ENCODE assay signal across 1 cellular context in the genomic region with DNA sequence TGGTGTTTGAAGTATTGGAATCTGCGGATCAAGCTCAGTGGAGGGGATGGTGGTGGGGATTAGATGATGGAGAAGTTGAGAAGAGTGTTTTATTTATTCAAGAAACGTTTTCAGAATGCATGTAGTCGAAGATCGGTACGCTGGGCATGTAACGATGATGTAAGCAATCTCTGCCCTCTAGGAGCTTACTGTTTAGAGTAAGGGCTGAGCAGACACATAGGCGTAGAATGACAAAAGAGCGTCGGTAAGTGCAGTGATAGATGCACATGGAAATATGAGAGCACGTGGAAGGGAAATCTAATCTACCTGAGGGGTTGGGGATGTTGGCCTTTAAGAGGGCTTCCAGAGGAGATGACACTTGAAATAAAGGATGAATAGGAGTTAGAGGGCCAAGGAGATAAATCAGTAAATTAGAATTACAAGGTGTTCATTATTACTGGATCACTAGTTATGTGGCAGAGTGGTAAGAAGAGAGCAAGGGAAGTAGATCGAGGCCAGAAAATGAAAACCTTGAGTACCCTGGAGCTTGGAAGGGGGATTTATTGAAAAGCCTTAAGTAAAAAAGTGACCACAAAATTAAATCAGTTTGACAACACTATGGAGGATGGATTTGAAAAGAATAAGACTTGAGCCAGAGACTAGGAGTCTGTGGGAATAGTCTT.
TF ChIP-seq lines count a peak whose summit lies in the region.

No MANE protein-coding gene starts in this region.

TF ChIP-seq in HCT116, 20 proteins besides CTCF, POLR2A, EP300 and RAD21 (continued from another document):
- TF ChIP-seq, protein P1, sequence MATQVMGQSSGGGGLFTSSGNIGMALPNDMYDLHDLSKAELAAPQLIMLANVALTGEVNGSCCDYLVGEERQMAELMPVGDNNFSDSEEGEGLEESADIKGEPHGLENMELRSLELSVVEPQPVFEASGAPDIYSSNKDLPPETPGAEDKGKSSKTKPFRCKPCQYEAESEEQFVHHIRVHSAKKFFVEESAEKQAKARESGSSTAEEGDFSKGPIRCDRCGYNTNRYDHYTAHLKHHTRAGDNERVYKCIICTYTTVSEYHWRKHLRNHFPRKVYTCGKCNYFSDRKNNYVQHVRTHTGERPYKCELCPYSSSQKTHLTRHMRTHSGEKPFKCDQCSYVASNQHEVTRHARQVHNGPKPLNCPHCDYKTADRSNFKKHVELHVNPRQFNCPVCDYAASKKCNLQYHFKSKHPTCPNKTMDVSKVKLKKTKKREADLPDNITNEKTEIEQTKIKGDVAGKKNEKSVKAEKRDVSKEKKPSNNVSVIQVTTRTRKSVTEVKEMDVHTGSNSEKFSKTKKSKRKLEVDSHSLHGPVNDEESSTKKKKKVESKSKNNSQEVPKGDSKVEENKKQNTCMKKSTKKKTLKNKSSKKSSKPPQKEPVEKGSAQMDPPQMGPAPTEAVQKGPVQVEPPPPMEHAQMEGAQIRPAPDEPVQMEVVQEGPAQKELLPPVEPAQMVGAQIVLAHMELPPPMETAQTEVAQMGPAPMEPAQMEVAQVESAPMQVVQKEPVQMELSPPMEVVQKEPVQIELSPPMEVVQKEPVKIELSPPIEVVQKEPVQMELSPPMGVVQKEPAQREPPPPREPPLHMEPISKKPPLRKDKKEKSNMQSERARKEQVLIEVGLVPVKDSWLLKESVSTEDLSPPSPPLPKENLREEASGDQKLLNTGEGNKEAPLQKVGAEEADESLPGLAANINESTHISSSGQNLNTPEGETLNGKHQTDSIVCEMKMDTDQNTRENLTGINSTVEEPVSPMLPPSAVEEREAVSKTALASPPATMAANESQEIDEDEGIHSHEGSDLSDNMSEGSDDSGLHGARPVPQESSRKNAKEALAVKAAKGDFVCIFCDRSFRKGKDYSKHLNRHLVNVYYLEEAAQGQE (IDR thresholded peaks at IDR 0.05; ENCODE audit: low read depth): no peak
- TF ChIP-seq SIN3A (IDR thresholded peaks at IDR 0.05; ENCODE audit: low read depth): peak; percentile 52; the same call in 1 of the 2 replicates
- TF ChIP-seq ELF1 (IDR thresholded peaks at IDR 0.05; ENCODE audit: borderline replicate concordance, low read depth): no peak
